10 cellular contexts compared by ENCODE assay signal in the genomic region with DNA sequence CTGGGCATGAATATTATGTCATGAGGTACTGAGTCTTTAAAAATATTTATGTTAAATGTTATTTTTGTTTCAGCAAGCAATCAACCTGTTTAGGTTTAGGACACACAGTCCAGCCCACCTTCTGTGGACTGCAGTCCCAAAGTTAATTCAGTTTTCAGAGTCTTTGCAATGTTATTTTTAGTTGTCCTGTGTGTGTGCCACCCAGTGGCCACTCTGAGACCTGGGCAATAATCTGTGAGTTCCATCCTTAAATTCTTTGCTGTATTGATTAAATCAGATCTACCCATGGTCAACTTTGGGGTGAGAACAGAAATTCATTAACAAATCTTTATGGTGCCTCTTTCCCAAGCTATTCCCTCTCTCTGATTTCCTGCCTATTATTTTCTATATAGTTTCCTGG.
A peak's percentile ranks its signal among the peaks of the same experiment; 100 is the strongest.
DNase-seq lines count a peak whose midpoint lies in the region; ATAC-seq and TF ChIP-seq lines count a peak whose summit lies in the region.
"Had no signal": no experiment of that assay in that cellular context is flagged by ENCODE, and none has a peak within 500 bp of the region (broad histone marks: within the 10 kb centered on the region; RNA-seq: fewer than 3 reads in every experiment).

No MANE protein-coding gene starts in this region.

- H3K36me3 ChIP-seq in mammary epithelial cell (ENCODE audit: insufficient read depth, low read length) (no peaks in the 10 kb centered on the region), neural cell (ENCODE audit: insufficient read depth, low read length) (no peaks in the 10 kb centered on the region)

- no peak for ATAC-seq in HG02759 (IDR thresholded peaks at IDR 0.05; ENCODE audit: unreplicated experiment)

- TF ChIP-seq CTCF in GM10266 (IDR thresholded peaks at IDR 0.05; ENCODE audit: control insufficient read depth, insufficient read depth, low read depth, missing control alignments) = peak; percentile 35
- TF ChIP-seq CTCF in LNCaP clone FGC (IDR thresholded peaks at IDR 0.05; ENCODE audit: control insufficient read depth, extremely low read depth, insufficient read depth) = peak; percentile 48
- peak; percentile 51 to 69 for TF ChIP-seq CTCF in mammary epithelial cell (conservative IDR thresholded peaks at IDR 0.05 in 1 of 2, IDR thresholded peaks at IDR 0.05 in 1 of 2; ENCODE audit: extremely low read depth in 1 of 2, insufficient read depth in 1 of 2, low read depth in 1 of 2, low read length in 2 of 2)
- peak; percentile 15 for TF ChIP-seq CTCF in neural cell (IDR thresholded peaks at IDR 0.05; ENCODE audit: poor library complexity, severe bottlenecking)

- in situ Hi-C loops in mammary epithelial cell (cut with MboI; ENCODE audit: low sequenced_read_pairs in 2 of 2) = no loop called here

- H3K9me3 ChIP-seq in mammary epithelial cell (replicated peaks; ENCODE audit: insufficient read depth, low read length) = no peaks in the 10 kb centered on the region
- H3K9me3 ChIP-seq in neural cell (ENCODE audit: low read length) = no peaks in the 10 kb centered on the region

- intact Hi-C loops in mammary epithelial cell (cut with micrococcal nuclease) = loop anchor here (1.0 to 5.0 kb wide), 3 partner anchors 76 to 203 kb away; no protein-coding TSS in a partner anchor

- H3K4me3 ChIP-seq in LNCaP clone FGC (ENCODE audit: low read depth, low read length) = no peak overlapping the region
- no peak overlapping the region for H3K4me3 ChIP-seq in mammary epithelial cell (replicated peaks in 1 of 3; ENCODE audit: insufficient read depth in 1 of 3, low read depth in 2 of 3, low read length in 3 of 3)
- no peak overlapping the region for H3K4me3 ChIP-seq in neural cell (ENCODE audit: low read length)

- H3K9ac ChIP-seq in mammary epithelial cell (ENCODE audit: insufficient read depth, low read length) (no peak overlapping the region), neural cell (ENCODE audit: low read length) (no peak overlapping the region)

- CTCF ChIA-PET in mammary epithelial cell (lab: Charles Lee; ENCODE audit: low non-redundant PET) = no interaction called here

- H3K4me2 ChIP-seq in mammary epithelial cell (ENCODE audit: insufficient read depth, low read depth, low read length) (no peak overlapping the region), neural cell (ENCODE audit: low read length) (no peak overlapping the region)

- TF ChIP-seq EP300 in neural cell (conservative IDR thresholded peaks at IDR 0.05; ENCODE audit: poor library complexity, severe bottlenecking) = no peak

- H2AFZ ChIP-seq in mammary epithelial cell (ENCODE audit: low read depth, low read length) (no peak overlapping the region), neural cell (ENCODE audit: low read depth, low read length) (no peak overlapping the region)

- H3K9me2 ChIP-seq in neural cell (ENCODE audit: insufficient read depth, low read length) = no peaks in the 10 kb centered on the region

- H3K4me1 ChIP-seq in mammary epithelial cell (ENCODE audit: insufficient read depth, low read length) = no peaks in the 10 kb centered on the region

- dilution Hi-C loops in mammary epithelial cell (cut with HindIII; ENCODE audit: low sequenced_read_pairs) = no loop called here

- H3K27ac ChIP-seq in mammary epithelial cell (ENCODE audit: insufficient read depth, low read depth, low read length) (no peak overlapping the region), neural cell (ENCODE audit: low read length) (no peak overlapping the region)

- no peaks in the 10 kb centered on the region for H4K20me1 ChIP-seq in mammary epithelial cell (ENCODE audit: insufficient read depth, low read length)
- H4K20me1 ChIP-seq in neural cell (ENCODE audit: insufficient read depth) = no peaks in the 10 kb centered on the region

- H3K27me3 ChIP-seq in mammary epithelial cell (ENCODE audit: insufficient read depth, low read length) = no peaks in the 10 kb centered on the region
- H3K27me3 ChIP-seq in neural cell (ENCODE audit: insufficient read depth, low read depth, low read length) = no peaks in the 10 kb centered on the region

- no peaks in the 10 kb centered on the region for H3F3A ChIP-seq in neural cell (ENCODE audit: insufficient read depth, low read length, poor library complexity, severe bottlenecking)

- TF ChIP-seq RAD21 in neural cell (conservative IDR thresholded peaks at IDR 0.05) = no peak

- no TSS peak for BruUV-seq in mammary epithelial cell (replicated peaks; lab: Mats Ljungman, UMichigan)

- H3K79me2 ChIP-seq in mammary epithelial cell (ENCODE audit: insufficient read depth, low read length) (no peaks in the 10 kb centered on the region), neural cell (replicated peaks; ENCODE audit: insufficient read depth, low read length) (no peaks in the 10 kb centered on the region)

- DNase-seq in GM10266 (ENCODE audit: extremely low spot score) (no peak), LNCaP clone FGC (ENCODE audit: low read depth) (no peak), mammary epithelial cell (no peak), NCI-H2029 treated with DMSO at 0.1 percent for 48 hours (lab: John Stamatoyannopoulos, UW) (no peak), DMS153 treated with DMSO at 0.1 percent for 48 hours (lab: John Stamatoyannopoulos, UW; ENCODE audit: unreplicated experiment) (no peak)
- no peak for DNase-seq in central memory CD4-positive, alpha-beta T cell
- DNase-seq: caudate nucleus, naive B cell had no signal

TF ChIP-seq in neural cell, 6 proteins besides CTCF, POLR2A, EP300 and RAD21:
- no peak for TF ChIP-seq REST (IDR thresholded peaks at IDR 0.05; ENCODE audit: borderline replicate concordance)
TF ChIP-seq in neural cell: peak in this region for 0.
